ENCODE assay signal across 8 cellular contexts in genomic region chr5:55227738-55228430, GRCh38. TPM values are rescaled to one million over a fixed set of nuclear protein-coding genes. Genes with fewer than 3 reads are reported as not detected.
DNase-seq lines count a peak whose midpoint lies in the region; ATAC-seq and TF ChIP-seq lines count a peak whose summit lies in the region.

No MANE protein-coding gene starts in this region.

- peak overlapping the region; percentile 72 for H3K4me3 Mint-ChIP-seq in central memory CD8-positive, alpha-beta T cell

- no peak overlapping the region for H3K9ac ChIP-seq in neural cell (ENCODE audit: low read length)

- no peak for ATAC-seq in central memory CD8-positive, alpha-beta T cell (replicated peaks; ENCODE audit: extremely low read depth, poor library complexity, severe bottlenecking)
- no peak for ATAC-seq in GM21723 (IDR thresholded peaks at IDR 0.05; ENCODE audit: unreplicated experiment)

- no peak for DNase-seq in central memory CD8-positive, alpha-beta T cell (ENCODE audit: low spot score in 2 of 2)
- DNase-seq in superior temporal gyrus (ENCODE audit: extremely low spot score) (no peak), nucleus accumbens (lab: John Stamatoyannopoulos, UW) (no peak), CD1c-positive myeloid dendritic cell (ENCODE audit: extremely low spot score) (no peak)

- H3K9me2 ChIP-seq in neural cell (ENCODE audit: insufficient read depth, low read length), result no peaks in the 10 kb centered on the region

- H3K4me1 Mint-ChIP-seq in central memory CD8-positive, alpha-beta T cell, result peaks cover 37% of the 10 kb centered on the region

- TF ChIP-seq EP300 in Ishikawa (IDR thresholded peaks at IDR 0.05; ENCODE audit: borderline replicate concordance) (no peak), neural cell (conservative IDR thresholded peaks at IDR 0.05; ENCODE audit: poor library complexity, severe bottlenecking) (no peak)

- TF ChIP-seq CTCF in C4-2B (conservative IDR thresholded peaks at IDR 0.05) (no peak), neural cell (IDR thresholded peaks at IDR 0.05; ENCODE audit: poor library complexity, severe bottlenecking) (no peak)

- peak overlapping the region; percentile 14 for H3K4me2 ChIP-seq in neural cell (ENCODE audit: low read length)

- TF ChIP-seq RAD21 in Ishikawa (IDR thresholded peaks at IDR 0.05; ENCODE audit: low read depth), result no peak
- TF ChIP-seq RAD21 in neural cell (conservative IDR thresholded peaks at IDR 0.05), result no peak

- peaks cover 6% of the 10 kb centered on the region for H3F3A ChIP-seq in neural cell (ENCODE audit: insufficient read depth, low read length, poor library complexity, severe bottlenecking)

- H3K27ac Mint-ChIP-seq in central memory CD8-positive, alpha-beta T cell (ENCODE audit: low read depth), result no peak overlapping the region

- no peak overlapping the region for H2AFZ ChIP-seq in neural cell (ENCODE audit: low read depth, low read length)

- H3K36me3 Mint-ChIP-seq in central memory CD8-positive, alpha-beta T cell (ENCODE audit: insufficient read depth), result peaks cover 6% of the 10 kb centered on the region

- peak overlapping the region; percentile 18; the same call in 1 of the 2 replicates for H3K27ac ChIP-seq in C4-2B
- no peak overlapping the region for H3K27ac ChIP-seq in neural cell (ENCODE audit: low read length)

- H3K79me2 ChIP-seq in neural cell (replicated peaks; ENCODE audit: insufficient read depth, low read length), result no peaks in the 10 kb centered on the region

- H3K4me3 ChIP-seq in neural cell (ENCODE audit: low read length), result peak overlapping the region; percentile 70

- H3K36me3 ChIP-seq in neural cell (ENCODE audit: insufficient read depth, low read length), result no peaks in the 10 kb centered on the region

- H4K20me1 ChIP-seq in neural cell (ENCODE audit: insufficient read depth), result no peaks in the 10 kb centered on the region

- H3K9me3 Mint-ChIP-seq in central memory CD8-positive, alpha-beta T cell, result no peaks in the 10 kb centered on the region

- peaks cover 92% of the 10 kb centered on the region for H3K27me3 Mint-ChIP-seq in central memory CD8-positive, alpha-beta T cell

- H3K9me3 ChIP-seq in neural cell (ENCODE audit: low read length), result no peaks in the 10 kb centered on the region

- peaks cover 100% of the 10 kb centered on the region for H3K27me3 ChIP-seq in neural cell (ENCODE audit: insufficient read depth, low read depth, low read length)

TF ChIP-seq in Ishikawa, 13 proteins besides CTCF, POLR2A, EP300 and RAD21:
- TF ChIP-seq FOXM1 (IDR thresholded peaks at IDR 0.05; ENCODE audit: borderline replicate concordance, low read depth), result no peak
- TF ChIP-seq TAF1 (IDR thresholded peaks at IDR 0.05; ENCODE audit: low read depth), result no peak
- TF ChIP-seq NFIC (IDR thresholded peaks at IDR 0.05), result peak; percentile 56
- no peak for TF ChIP-seq CREB1 (IDR thresholded peaks at IDR 0.05; ENCODE audit: low read depth)
- no peak for TF ChIP-seq CEBPB (IDR thresholded peaks at IDR 0.05)
- no peak for TF ChIP-seq EGR1 (IDR thresholded peaks at IDR 0.05)

TF ChIP-seq in neural cell, 6 proteins besides CTCF, POLR2A, EP300 and RAD21:
- no peak for TF ChIP-seq TAF1 (IDR thresholded peaks at IDR 0.05; ENCODE audit: low read depth)
- no peak for TF ChIP-seq REST (IDR thresholded peaks at IDR 0.05; ENCODE audit: borderline replicate concordance)
- TF ChIP-seq MXI1 (conservative IDR thresholded peaks at IDR 0.05; ENCODE audit: poor library complexity, severe bottlenecking), result no peak
- no peak for TF ChIP-seq SMC3 (conservative IDR thresholded peaks at IDR 0.05; ENCODE audit: poor library complexity)
- TF ChIP-seq EZH2 (IDR thresholded peaks at IDR 0.05; ENCODE audit: borderline replicate concordance, insufficient read depth, low read length, poor library complexity, severe bottlenecking), result no peak
- no peak for TF ChIP-seq POLR2AphosphoS5 (IDR thresholded peaks at IDR 0.05)

RNA-seq across cellular contexts. Expression of gene MCIDAS, which starts 0.8 kb away (rescaled TPM):
- not detected in 2 replicates for polyA plus RNA-seq in neural cell
- polyA minus RNA-seq in neural cell, result not detected in 2 replicates

RNA-seq across cellular contexts. Expression of gene CCNO, which starts 5.5 kb away (rescaled TPM):
- polyA plus RNA-seq in neural cell, result 0.16 TPM in 1 of 2 replicates, not detected in the other
- polyA minus RNA-seq in neural cell, result not detected in 2 replicates

RNA-seq across cellular contexts. Expression of gene CDC20B, which starts 54.9 kb away (rescaled TPM):
- 0.28 TPM in 1 of 2 replicates, not detected in the other for polyA plus RNA-seq in neural cell
- polyA minus RNA-seq in neural cell, result not detected in 2 replicates
